27 cellular contexts compared by ENCODE assay signal in the genomic region with DNA sequence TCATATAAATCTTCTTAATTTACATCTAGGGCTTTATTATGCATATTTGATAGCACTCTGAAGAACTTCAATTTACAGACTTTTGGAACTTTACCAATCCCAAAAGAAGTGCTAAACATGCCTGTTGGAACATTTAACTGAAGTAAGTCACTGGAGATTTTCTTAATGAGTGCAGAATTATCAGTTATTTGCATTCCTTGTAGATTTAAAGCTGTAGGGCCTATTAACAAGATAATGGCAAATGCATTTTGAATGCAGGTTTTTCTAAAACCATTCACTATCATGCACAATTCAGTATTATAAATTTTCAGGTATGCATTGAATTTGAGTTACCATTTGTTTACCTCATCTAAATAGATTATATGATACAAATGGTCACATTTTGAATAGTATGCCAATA.
"Had no signal": no experiment of that assay in that cellular context is flagged by ENCODE, and none has a peak within 500 bp of the region (broad histone marks: within the 10 kb centered on the region; RNA-seq: fewer than 3 reads in every experiment).

No MANE protein-coding gene starts in this region.

- H3K9me3 Mint-ChIP-seq: stimulated activated memory B cell treated with anti-CD40 and anti-IgM and Interleukin-4, amounts not matched to agents 10 μg/mL and 1 μg/mL and 100 μg/mL, for 72 hours; stimulated activated naive B cell treated with anti-CD40 and anti-IgM and Interleukin-4, amounts not matched to agents 10 μg/mL and 1 μg/mL and 100 μg/mL, for 72 hours; stimulated activated naive CD8-positive, alpha-beta T cell treated with anti-CD3 and anti-CD28 coated beads, Interleukin-15, amount 100 ng/mL, for 72 hours; stimulated activated naive CD8-positive, alpha-beta T cell treated with anti-CD3 and anti-CD28 coated beads, Interleukin-15, Interleukin-2, amounts not matched to agents 100 ng/mL and 50 ng/mL, for 24 hours; type B pancreatic cell had no signal

- H3K4me1 Mint-ChIP-seq: stimulated activated effector memory CD8-positive, alpha-beta T cell treated with anti-CD3 and anti-CD28 coated beads, Interleukin-12 subunit alpha, Interleukin-12 subunit beta, amount 100 ng/mL, for 72 hours; stimulated activated memory B cell treated with anti-CD40 and anti-IgM and Interleukin-4, amounts not matched to agents 10 μg/mL and 1 μg/mL and 100 μg/mL, for 72 hours; stimulated activated naive B cell treated with anti-CD40 and anti-IgM and Interleukin-4, amounts not matched to agents 10 μg/mL and 1 μg/mL and 100 μg/mL, for 72 hours; stimulated activated naive CD8-positive, alpha-beta T cell treated with anti-CD3 and anti-CD28 coated beads, Interleukin-15, amount 100 ng/mL, for 72 hours had no signal

- H3K27me3 ChIP-seq: stomach, suprapubic skin, testis, thyroid gland, tibial artery, tibial nerve, transverse colon, upper lobe of left lung, upper lobe of right lung, uterus, vagina had no signal

- ATAC-seq: stimulated activated effector memory CD8-positive, alpha-beta T cell treated with anti-CD3 and anti-CD28 coated beads, Interleukin-12 subunit alpha, Interleukin-12 subunit beta, amount 100 ng/mL, for 72 hours; stimulated activated memory B cell treated with anti-CD40 and anti-IgM and Interleukin-4, amounts not matched to agents 10 μg/mL and 1 μg/mL and 100 μg/mL, for 72 hours; stimulated activated naive B cell treated with anti-CD40 and anti-IgM and Interleukin-4, amounts not matched to agents 10 μg/mL and 1 μg/mL and 100 μg/mL, for 72 hours; stimulated activated naive CD8-positive, alpha-beta T cell treated with anti-CD3 and anti-CD28 coated beads, Interleukin-15, amount 100 ng/mL, for 72 hours; stimulated activated naive CD8-positive, alpha-beta T cell treated with anti-CD3 and anti-CD28 coated beads, Interleukin-15, Interleukin-2, amounts not matched to agents 100 U/mL and 50 U/mL, for 24 hours; upper lobe of right lung had no signal

- H3K4me3 Mint-ChIP-seq: stimulated activated effector memory CD8-positive, alpha-beta T cell treated with anti-CD3 and anti-CD28 coated beads, Interleukin-12 subunit alpha, Interleukin-12 subunit beta, amount 100 ng/mL, for 72 hours; stimulated activated memory B cell treated with anti-CD40 and anti-IgM and Interleukin-4, amounts not matched to agents 10 μg/mL and 1 μg/mL and 100 μg/mL, for 72 hours; stimulated activated naive B cell treated with anti-CD40 and anti-IgM and Interleukin-4, amounts not matched to agents 10 μg/mL and 1 μg/mL and 100 μg/mL, for 72 hours; stimulated activated naive CD8-positive, alpha-beta T cell treated with anti-CD3 and anti-CD28 coated beads, Interleukin-15, amount 100 ng/mL, for 72 hours; stimulated activated naive CD8-positive, alpha-beta T cell treated with anti-CD3 and anti-CD28 coated beads, Interleukin-15, Interleukin-2, amounts not matched to agents 100 ng/mL and 50 ng/mL, for 24 hours; type B pancreatic cell had no signal

- H3K27ac ChIP-seq: stomach, suprapubic skin, testis, thoracic aorta, thyroid gland, tibial artery, tibial nerve, transverse colon, upper lobe of left lung, upper lobe of right lung, uterus, vagina had no signal

- H3K4me3 ChIP-seq: stomach, suprapubic skin, testis, thoracic aorta, thyroid gland, tibial artery, tibial nerve, transverse colon, upper lobe of left lung, upper lobe of right lung, uterus, vagina had no signal

- H3K36me3 ChIP-seq: stomach, suprapubic skin, thoracic aorta, thyroid gland, tibial artery, tibial nerve, transverse colon, upper lobe of left lung, upper lobe of right lung, uterus, vagina had no signal

- DNase-seq: stimulated activated CD4-positive, alpha-beta T cell treated with anti-CD3 and anti-CD28 coated beads, Interleukin-2, amount 100 ng/mL, for 48 hours; stimulated activated CD4-positive, alpha-beta T cell treated with anti-CD3 and anti-CD28 coated beads, Interleukin-4, amount 100 ng/mL, for 1 hour; stimulated activated CD4-positive, alpha-beta T cell treated with anti-CD3 and anti-CD28 coated beads, Interleukin-4, amount 100 ng/mL, for 4 hours; stimulated activated CD8-positive, alpha-beta memory T cell treated with anti-CD3 and anti-CD28 coated beads, Interleukin-4, amount 100 ng/mL, for 48 hours; stimulated activated naive B cell treated with anti-CD40 and anti-IgM and Interleukin-4, amounts not matched to agents 10 μg/mL and 1 μg/mL and 100 μg/mL, for 72 hours; stimulated activated naive CD4-positive, alpha-beta T cell; stimulated activated naive CD4-positive, alpha-beta T cell treated with Interleukin-2 at 50 U/mL for 16 hours; stimulated activated naive CD8-positive, alpha-beta T cell treated with anti-CD3 and anti-CD28 coated beads, Interleukin-15, amount 100 ng/mL, for 72 hours; stimulated activated naive CD8-positive, alpha-beta T cell treated with anti-CD3 and anti-CD28 coated beads, Interleukin-15, Interleukin-2, amounts not matched to agents 100 U/mL and 50 U/mL, for 24 hours; stomach; substantia nigra; testis; thyroid gland; tibial artery; transverse colon; trophoblast cell; upper lobe of left lung; upper lobe of right lung; uterus had no signal

- H3K27me3 Mint-ChIP-seq: stimulated activated memory B cell treated with anti-CD40 and anti-IgM and Interleukin-4, amounts not matched to agents 10 μg/mL and 1 μg/mL and 100 μg/mL, for 72 hours; stimulated activated naive B cell treated with anti-CD40 and anti-IgM and Interleukin-4, amounts not matched to agents 10 μg/mL and 1 μg/mL and 100 μg/mL, for 72 hours; stimulated activated naive CD8-positive, alpha-beta T cell treated with anti-CD3 and anti-CD28 coated beads, Interleukin-15, amount 100 ng/mL, for 72 hours; stimulated activated naive CD8-positive, alpha-beta T cell treated with anti-CD3 and anti-CD28 coated beads, Interleukin-15, Interleukin-2, amounts not matched to agents 100 ng/mL and 50 ng/mL, for 24 hours; type B pancreatic cell had no signal

- H3K4me1 ChIP-seq: stomach, suprapubic skin, testis, thyroid gland, tibial artery, tibial nerve, transverse colon, upper lobe of left lung, upper lobe of right lung, uterus, vagina had no signal

- H3K27ac Mint-ChIP-seq: stimulated activated effector memory CD8-positive, alpha-beta T cell treated with anti-CD3 and anti-CD28 coated beads, Interleukin-12 subunit alpha, Interleukin-12 subunit beta, amount 100 ng/mL, for 72 hours; stimulated activated memory B cell treated with anti-CD40 and anti-IgM and Interleukin-4, amounts not matched to agents 10 μg/mL and 1 μg/mL and 100 μg/mL, for 72 hours; stimulated activated naive B cell treated with anti-CD40 and anti-IgM and Interleukin-4, amounts not matched to agents 10 μg/mL and 1 μg/mL and 100 μg/mL, for 72 hours; stimulated activated naive CD8-positive, alpha-beta T cell treated with anti-CD3 and anti-CD28 coated beads, Interleukin-15, amount 100 ng/mL, for 72 hours; stimulated activated naive CD8-positive, alpha-beta T cell treated with anti-CD3 and anti-CD28 coated beads, Interleukin-15, Interleukin-2, amounts not matched to agents 100 ng/mL and 50 ng/mL, for 24 hours; type B pancreatic cell had no signal

- H3K36me3 Mint-ChIP-seq: stimulated activated effector memory CD8-positive, alpha-beta T cell treated with anti-CD3 and anti-CD28 coated beads, Interleukin-12 subunit alpha, Interleukin-12 subunit beta, amount 100 ng/mL, for 72 hours; stimulated activated memory B cell treated with anti-CD40 and anti-IgM and Interleukin-4, amounts not matched to agents 10 μg/mL and 1 μg/mL and 100 μg/mL, for 72 hours; stimulated activated naive B cell treated with anti-CD40 and anti-IgM and Interleukin-4, amounts not matched to agents 10 μg/mL and 1 μg/mL and 100 μg/mL, for 72 hours; type B pancreatic cell had no signal
